In genomic region chr16:23149267-23149992, GRCh38 we compare ENCODE assay signal across 8 cellular contexts. TPM values are rescaled to one million over a fixed set of nuclear protein-coding genes. Genes with fewer than 3 reads are reported as not detected.
A peak's percentile ranks its signal among the peaks of the same experiment; 100 is the strongest.
DNase-seq lines count a peak whose midpoint lies in the region; ATAC-seq and TF ChIP-seq lines count a peak whose summit lies in the region.

A gene with protein sequence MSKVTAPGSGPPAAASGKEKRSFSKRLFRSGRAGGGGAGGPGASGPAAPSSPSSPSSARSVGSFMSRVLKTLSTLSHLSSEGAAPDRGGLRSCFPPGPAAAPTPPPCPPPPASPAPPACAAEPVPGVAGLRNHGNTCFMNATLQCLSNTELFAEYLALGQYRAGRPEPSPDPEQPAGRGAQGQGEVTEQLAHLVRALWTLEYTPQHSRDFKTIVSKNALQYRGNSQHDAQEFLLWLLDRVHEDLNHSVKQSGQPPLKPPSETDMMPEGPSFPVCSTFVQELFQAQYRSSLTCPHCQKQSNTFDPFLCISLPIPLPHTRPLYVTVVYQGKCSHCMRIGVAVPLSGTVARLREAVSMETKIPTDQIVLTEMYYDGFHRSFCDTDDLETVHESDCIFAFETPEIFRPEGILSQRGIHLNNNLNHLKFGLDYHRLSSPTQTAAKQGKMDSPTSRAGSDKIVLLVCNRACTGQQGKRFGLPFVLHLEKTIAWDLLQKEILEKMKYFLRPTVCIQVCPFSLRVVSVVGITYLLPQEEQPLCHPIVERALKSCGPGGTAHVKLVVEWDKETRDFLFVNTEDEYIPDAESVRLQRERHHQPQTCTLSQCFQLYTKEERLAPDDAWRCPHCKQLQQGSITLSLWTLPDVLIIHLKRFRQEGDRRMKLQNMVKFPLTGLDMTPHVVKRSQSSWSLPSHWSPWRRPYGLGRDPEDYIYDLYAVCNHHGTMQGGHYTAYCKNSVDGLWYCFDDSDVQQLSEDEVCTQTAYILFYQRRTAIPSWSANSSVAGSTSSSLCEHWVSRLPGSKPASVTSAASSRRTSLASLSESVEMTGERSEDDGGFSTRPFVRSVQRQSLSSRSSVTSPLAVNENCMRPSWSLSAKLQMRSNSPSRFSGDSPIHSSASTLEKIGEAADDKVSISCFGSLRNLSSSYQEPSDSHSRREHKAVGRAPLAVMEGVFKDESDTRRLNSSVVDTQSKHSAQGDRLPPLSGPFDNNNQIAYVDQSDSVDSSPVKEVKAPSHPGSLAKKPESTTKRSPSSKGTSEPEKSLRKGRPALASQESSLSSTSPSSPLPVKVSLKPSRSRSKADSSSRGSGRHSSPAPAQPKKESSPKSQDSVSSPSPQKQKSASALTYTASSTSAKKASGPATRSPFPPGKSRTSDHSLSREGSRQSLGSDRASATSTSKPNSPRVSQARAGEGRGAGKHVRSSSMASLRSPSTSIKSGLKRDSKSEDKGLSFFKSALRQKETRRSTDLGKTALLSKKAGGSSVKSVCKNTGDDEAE (N-terminal part only) (minus strand): TSS chr16:23149452. CDS start chr16:23149270, 182 bp downstream.

- peak; percentile 95 for ATAC-seq in RWPE2 (ENCODE audit: low read depth)
- ATAC-seq in natural killer cell: peak; percentile 94 to 96 (median 96)
- peak; percentile 98 for ATAC-seq in stimulated activated naive B cell treated with anti-CD40 and anti-IgM and Interleukin-4, amounts not matched to agents 10 μg/mL and 1 μg/mL and 100 μg/mL, for 72 hours (replicated peaks)

- peak within 1 kb of the TSS; percentile 84 for H3K27ac ChIP-seq in RWPE2 (ENCODE audit: poor library complexity, severe bottlenecking)

- peaks cover 17% of the 10 kb centered on the region in 2 donors for H3K4me1 Mint-ChIP-seq in natural killer cell
- peaks cover 11 to 22% of the 10 kb centered on the region in 2 donors for H3K4me1 Mint-ChIP-seq in stimulated activated naive B cell treated with anti-CD40 and anti-IgM and Interleukin-4, amounts not matched to agents 10 μg/mL and 1 μg/mL and 100 μg/mL, for 72 hours

- H3K27me3 Mint-ChIP-seq in natural killer cell (ENCODE audit: low read depth in 2 of 2): peaks cover 4 to 13% of the 10 kb centered on the region in 2 donors
- peaks cover 5 to 7% of the 10 kb centered on the region in 2 donors for H3K27me3 Mint-ChIP-seq in stimulated activated naive B cell treated with anti-CD40 and anti-IgM and Interleukin-4, amounts not matched to agents 10 μg/mL and 1 μg/mL and 100 μg/mL, for 72 hours

- H3K4me3 ChIP-seq in HAP-1 (peak within 1 kb of the TSS; percentile 60), RWPE2 (ENCODE audit: severe bottlenecking) (peak within 1 kb of the TSS; percentile 97), fibroblast of pulmonary artery (replicated peaks; ENCODE audit: low read depth, low read length) (peak within 1 kb of the TSS; percentile 75)

- H3K4me1 ChIP-seq in HAP-1 (peaks cover 12% of the 10 kb centered on the region), RWPE2 (ENCODE audit: insufficient read depth, poor library complexity, severe bottlenecking) (peaks cover 34% of the 10 kb centered on the region)

- H3K27me3 ChIP-seq in HAP-1 (ENCODE audit: low read depth) (no peaks in the 10 kb centered on the region), RWPE2 (ENCODE audit: insufficient read depth, poor library complexity, severe bottlenecking) (no peaks in the 10 kb centered on the region)

- peak within 1 kb of the TSS; percentile 79 for H3K27ac Mint-ChIP-seq in natural killer cell
- H3K27ac Mint-ChIP-seq in stimulated activated naive B cell treated with anti-CD40 and anti-IgM and Interleukin-4, amounts not matched to agents 10 μg/mL and 1 μg/mL and 100 μg/mL, for 72 hours: peak within 1 kb of the TSS; percentile 87

- H3K9me3 ChIP-seq in HAP-1 (no peaks in the 10 kb centered on the region), RWPE2 (ENCODE audit: severe bottlenecking) (no peaks in the 10 kb centered on the region)

- no peaks in the 10 kb centered on the region for H3K36me3 Mint-ChIP-seq in natural killer cell
- H3K36me3 Mint-ChIP-seq in stimulated activated naive B cell treated with anti-CD40 and anti-IgM and Interleukin-4, amounts not matched to agents 10 μg/mL and 1 μg/mL and 100 μg/mL, for 72 hours: peaks cover 0 to 5% of the 10 kb centered on the region in 2 donors

- intact Hi-C loops in natural killer cell (cut with micrococcal nuclease): loop anchor here (5.0 kb wide), 1 partner anchor 1552 kb away; the partner anchor contains the start of gene METTL9

- TF ChIP-seq CTCF in RWPE2 (IDR thresholded peaks at IDR 0.05; ENCODE audit: poor library complexity, severe bottlenecking) (no peak), fibroblast of pulmonary artery (IDR thresholded peaks at IDR 0.05; ENCODE audit: low read length, missing control alignments) (no peak), natural killer cell (IDR thresholded peaks at IDR 0.05) (no peak)

- in situ Hi-C loops in HAP-1 (cut with MboI; ENCODE audit: low sequenced_read_pairs): no loop called here

- peak within 1 kb of the TSS; percentile 97 for H3K4me3 Mint-ChIP-seq in natural killer cell
- peak within 1 kb of the TSS; percentile 90 to 96 for H3K4me3 Mint-ChIP-seq in stimulated activated naive B cell treated with anti-CD40 and anti-IgM and Interleukin-4, amounts not matched to agents 10 μg/mL and 1 μg/mL and 100 μg/mL, for 72 hours

- H3K36me3 ChIP-seq in HAP-1 (replicated peaks): no peaks in the 10 kb centered on the region
- H3K36me3 ChIP-seq in RWPE2 (ENCODE audit: low read depth): peaks cover 3% of the 10 kb centered on the region; the same call in 1 of the 2 replicates

- peak; percentile 95 for DNase-seq in ELR (ENCODE audit: low read depth)
- DNase-seq in HAP-1 (ENCODE audit: low spot score in 2 of 2): peak; percentile 91 to 95
- peak; percentile 96 for DNase-seq in M059J (ENCODE audit: low read depth)
- peak; percentile 96 for DNase-seq in RWPE2 (ENCODE audit: low spot score)
- DNase-seq in activated effector memory CD4-positive, alpha-beta T cell treated with Interleukin-2 at 50 U/mL for 16 hours: peak; percentile 87
- peak; percentile 96 for DNase-seq in fibroblast of pulmonary artery (ENCODE audit: low read depth)
- peak; percentile 86 for DNase-seq in natural killer cell
- peak; percentile 88 for DNase-seq in stimulated activated naive B cell treated with anti-CD40 and anti-IgM and Interleukin-4, amounts not matched to agents 10 μg/mL and 1 μg/mL and 100 μg/mL, for 72 hours

- H3K9me3 Mint-ChIP-seq in natural killer cell: no peaks in the 10 kb centered on the region
- no peaks in the 10 kb centered on the region for H3K9me3 Mint-ChIP-seq in stimulated activated naive B cell treated with anti-CD40 and anti-IgM and Interleukin-4, amounts not matched to agents 10 μg/mL and 1 μg/mL and 100 μg/mL, for 72 hours

RNA-seq across cellular contexts. Expression of the gene that starts here (rescaled TPM):
- total RNA-seq in M059J (2014; rRNA removed; shearing (Covaris generic)): 5.5 and 10.6 TPM in 2 replicates
- total RNA-seq in natural killer cell: 1 to 10 TPM; 6.1 to 6.6 (median 6.3) TPM

Comparison
In these comparisons a context has a peak if more than half of its experiments do, and no peak if none do; other contexts are left out.
1. Peak in every context shown above with its lines: DNase-seq, ATAC-seq, H3K4me3 ChIP-seq and H3K27ac ChIP-seq.